10 cellular contexts compared by ENCODE assay signal in genomic region chr5:106566031-106566430, GRCh38.
"Had no signal": no experiment of that assay in that cellular context is flagged by ENCODE, and none has a peak within 500 bp of the region (broad histone marks: within the 10 kb centered on the region; RNA-seq: fewer than 3 reads in every experiment).

No MANE protein-coding gene starts in this region.

- DNase-seq: GM23248, GOT3, H7, HFFc6, Kasumi-1, KG1 had no signal

- ATAC-seq: HCT116, K562 had no signal

- H3K36me3 ChIP-seq: HAP-1 had no signal

- H3K9ac ChIP-seq: GM23248 had no signal

- H2AFZ ChIP-seq: GM23248 had no signal

- H3K4me3 ChIP-seq: GM23248, HAP-1, K562 had no signal

- H3K27ac ChIP-seq: GM23248, HL-60 had no signal

- H3K4me1 ChIP-seq: HAP-1 had no signal

- H3K9me3 ChIP-seq: HAP-1 had no signal

- FAIRE-seq: K562 had no signal
